Comparison of ENCODE assay signal across 13 cellular contexts in the genomic region with DNA sequence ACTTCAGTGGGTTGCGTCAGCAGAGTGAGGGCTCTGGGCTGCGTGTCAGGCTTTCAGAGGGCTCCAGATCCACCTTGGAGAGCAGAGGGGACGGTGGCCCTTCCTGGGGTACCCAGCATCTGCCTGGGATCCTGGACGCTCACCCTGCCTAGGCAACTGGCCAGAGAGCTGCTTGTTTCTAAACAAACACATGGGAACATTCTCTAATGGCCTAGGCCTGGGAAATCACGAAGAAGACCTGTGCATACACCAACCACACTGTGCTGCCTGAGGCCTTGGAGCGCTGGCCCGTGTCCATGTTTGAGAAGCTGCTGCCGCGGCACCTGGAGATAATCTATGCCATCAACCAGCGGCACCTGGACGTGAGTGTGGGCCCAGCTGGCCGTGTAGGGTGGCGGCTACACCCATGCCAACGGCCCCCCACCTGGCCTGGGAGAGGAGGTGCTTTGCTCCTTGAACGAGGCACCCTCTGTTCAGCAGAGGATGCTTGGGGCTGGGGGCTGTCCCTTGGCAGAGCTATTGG. TPM values are rescaled to one million over a fixed set of nuclear protein-coding genes. Genes with fewer than 3 reads are reported as not detected.
A peak's percentile ranks its signal among the peaks of the same experiment; 100 is the strongest.
DNase-seq lines count a peak whose midpoint lies in the region; ATAC-seq and TF ChIP-seq lines count a peak whose summit lies in the region.
"Had no signal": no experiment of that assay in that cellular context is flagged by ENCODE, and none has a peak within 500 bp of the region (broad histone marks: within the 10 kb centered on the region; RNA-seq: fewer than 3 reads in every experiment).

No MANE protein-coding gene starts in this region.

- no peaks in the 10 kb centered on the region for H3K27me3 Mint-ChIP-seq in activated CD8-positive, alpha-beta memory T cell treated with anti-CD3 and anti-CD28 coated beads, Interleukin-2, amount 10 ng/mL, durations not matched to agents 7 days and 5 days
- H3K27me3 Mint-ChIP-seq: stimulated activated memory B cell treated with anti-CD40 and anti-IgM and Interleukin-4, amounts not matched to agents 10 μg/mL and 1 μg/mL and 100 μg/mL, for 72 hours; T-helper 17 cell had no signal

- peaks cover 0 to 21% of the 10 kb centered on the region in 2 donors for H3K4me1 ChIP-seq in right atrium auricular region

- no peak for ATAC-seq in Right ventricle myocardium inferior
- no peak for ATAC-seq in HG03565 (IDR thresholded peaks at IDR 0.05; ENCODE audit: unreplicated experiment)
- no peak for ATAC-seq in HG02763 (IDR thresholded peaks at IDR 0.05; ENCODE audit: unreplicated experiment)
- ATAC-seq in activated CD8-positive, alpha-beta memory T cell treated with anti-CD3 and anti-CD28 coated beads, Interleukin-2, amount 10 ng/mL, durations not matched to agents 7 days and 5 days: no peak
- ATAC-seq: stimulated activated memory B cell treated with anti-CD40 and anti-IgM and Interleukin-4, amounts not matched to agents 10 μg/mL and 1 μg/mL and 100 μg/mL, for 72 hours; T-helper 17 cell had no signal

- H3K4me3 ChIP-seq in right atrium auricular region (no peak overlapping the region), WERI-Rb-1 (ENCODE audit: low read depth, low read length) (no peak overlapping the region), lower leg skin (ENCODE audit: low read depth, poor library complexity, severe bottlenecking) (no peak overlapping the region)

- H3K27ac ChIP-seq in right atrium auricular region (peak overlapping the region in 1 of 2 donors; percentile 1), WERI-Rb-1 (no peak overlapping the region)

- intact Hi-C loops in Right ventricle myocardium inferior (cut with DNase I): no loop called here
- intact Hi-C loops in lower leg skin (cut with DNase I; ENCODE audit: low total_unique reads): no loop called here

- H3K27ac Mint-ChIP-seq in activated CD8-positive, alpha-beta memory T cell treated with anti-CD3 and anti-CD28 coated beads, Interleukin-2, amount 10 ng/mL, durations not matched to agents 7 days and 5 days: no peak overlapping the region
- H3K27ac Mint-ChIP-seq: stimulated activated memory B cell treated with anti-CD40 and anti-IgM and Interleukin-4, amounts not matched to agents 10 μg/mL and 1 μg/mL and 100 μg/mL, for 72 hours; T-helper 17 cell had no signal

- H3K36me3 ChIP-seq in right atrium auricular region (peaks cover 99% of the 10 kb centered on the region), WERI-Rb-1 (peaks cover 100% of the 10 kb centered on the region)

- WGBS in lower leg skin, 2 donors: 35 to 63% methylated on average over 6 to 11 of the region's 15 CpGs

- TF ChIP-seq POLR2A in lower leg skin (IDR thresholded peaks at IDR 0.05): no peak

- no peak overlapping the region for H3K4me3 Mint-ChIP-seq in activated CD8-positive, alpha-beta memory T cell treated with anti-CD3 and anti-CD28 coated beads, Interleukin-2, amount 10 ng/mL, durations not matched to agents 7 days and 5 days
- H3K4me3 Mint-ChIP-seq: stimulated activated memory B cell treated with anti-CD40 and anti-IgM and Interleukin-4, amounts not matched to agents 10 μg/mL and 1 μg/mL and 100 μg/mL, for 72 hours; T-helper 17 cell had no signal

- H3K9me3 ChIP-seq in right atrium auricular region (no peaks in the 10 kb centered on the region), WERI-Rb-1 (ENCODE audit: severe bottlenecking) (no peaks in the 10 kb centered on the region)

- H3K9me3 Mint-ChIP-seq in activated CD8-positive, alpha-beta memory T cell treated with anti-CD3 and anti-CD28 coated beads, Interleukin-2, amount 10 ng/mL, durations not matched to agents 7 days and 5 days (ENCODE audit: low read depth): no peaks in the 10 kb centered on the region
- H3K9me3 Mint-ChIP-seq: stimulated activated memory B cell treated with anti-CD40 and anti-IgM and Interleukin-4, amounts not matched to agents 10 μg/mL and 1 μg/mL and 100 μg/mL, for 72 hours had no signal

- CTCF ChIA-PET in activated CD8-positive, alpha-beta memory T cell treated with anti-CD3 and anti-CD28 coated beads, Interleukin-2, amount 10 ng/mL, durations not matched to agents 7 days and 5 days (lab: Charles Lee): no interaction called here

- H3K27me3 ChIP-seq in right atrium auricular region: no peaks in the 10 kb centered on the region
- no peaks in the 10 kb centered on the region for H3K27me3 ChIP-seq in WERI-Rb-1 (ENCODE audit: insufficient read depth, low read depth, severe bottlenecking)

- DNase-seq in Right ventricle myocardium inferior (ENCODE audit: missing footprints) (peak; percentile 70), right atrium auricular region (ENCODE audit: low spot score) (no peak), WERI-Rb-1 (peak; percentile 4), lower leg skin (ENCODE audit: low spot score in 2 of 2) (peak; percentile 59 to 88), iPS-NIHi11 (ENCODE audit: low spot score) (no peak)
- no peak for DNase-seq in activated CD8-positive, alpha-beta memory T cell treated with anti-CD3 and anti-CD28 coated beads, Interleukin-2, amount 10 ng/mL, durations not matched to agents 7 days and 5 days
- DNase-seq: AML-193; central memory CD4-positive, alpha-beta T cell; NCI-H524 treated with DMSO at 0.1 percent for 48 hours had no signal

- peaks cover under 1% of the 10 kb centered on the region for H3K36me3 Mint-ChIP-seq in activated CD8-positive, alpha-beta memory T cell treated with anti-CD3 and anti-CD28 coated beads, Interleukin-2, amount 10 ng/mL, durations not matched to agents 7 days and 5 days

- H3K4me1 Mint-ChIP-seq in activated CD8-positive, alpha-beta memory T cell treated with anti-CD3 and anti-CD28 coated beads, Interleukin-2, amount 10 ng/mL, durations not matched to agents 7 days and 5 days: no peaks in the 10 kb centered on the region

- no peak for TF ChIP-seq CTCF in right atrium auricular region (IDR thresholded peaks at IDR 0.05)
- TF ChIP-seq CTCF in WERI-Rb-1 (IDR thresholded peaks at IDR 0.05; ENCODE audit: low read depth, low read length): no peak
- no peak for TF ChIP-seq CTCF in lower leg skin (IDR thresholded peaks at IDR 0.05)

RNA-seq across cellular contexts. Expression of gene PYGB, which starts 32.2 kb away (rescaled TPM):
- total RNA-seq in Right ventricle myocardium inferior (174 TPM), right atrium auricular region (100 to 1,000 TPM; 145 to 174 TPM), lower leg skin (100 to 1,000 TPM in 3 of 4 donors, 10 to 100 TPM in 1; 99.0 to 308 (median 194) TPM)
- total RNA-seq in activated CD8-positive, alpha-beta memory T cell treated with anti-CD3 and anti-CD28 coated beads, Interleukin-2, amount 10 ng/mL, durations not matched to agents 7 days and 5 days: 10 to 100 TPM; 28.4 to 36.8 TPM

Comparison
In these comparisons a context has a peak if more than half of its experiments do, and no peak if none do; other contexts are left out.
1. DNase-seq: peak in Right ventricle myocardium inferior (single experiment), WERI-Rb-1 (single experiment) and lower leg skin (2 of 2); none in right atrium auricular region (single experiment), iPS-NIHi11 (single experiment) and activated CD8-positive, alpha-beta memory T cell treated with anti-CD3 and anti-CD28 coated beads, Interleukin-2, amount 10 ng/mL, durations not matched to agents 7 days and 5 days (single experiment).